14 cellular contexts compared by ENCODE assay signal in the genomic region with DNA sequence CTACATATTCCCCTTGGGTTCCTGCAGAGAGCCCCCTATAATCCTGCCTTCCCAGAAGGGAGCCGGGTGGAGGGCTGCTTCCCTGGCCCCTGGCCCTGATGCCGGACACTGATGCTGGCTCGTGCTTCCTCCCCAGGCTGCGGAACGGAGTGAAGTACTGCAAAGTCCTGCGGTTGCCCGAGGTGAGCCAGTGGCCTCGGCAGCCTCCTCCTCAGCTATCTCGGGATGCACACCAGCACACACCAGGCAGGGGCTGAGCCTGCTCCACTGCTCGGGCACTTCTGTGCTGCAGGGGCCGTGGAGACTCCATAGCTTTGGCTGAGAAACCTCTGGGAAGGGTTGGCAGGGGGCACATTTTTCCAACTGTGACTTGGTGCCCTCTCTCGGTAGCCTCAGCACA.
"Had no signal": no experiment of that assay in that cellular context is flagged by ENCODE, and none has a peak within 500 bp of the region (broad histone marks: within the 10 kb centered on the region; RNA-seq: fewer than 3 reads in every experiment).

No MANE protein-coding gene starts in this region.

- ATAC-seq: left ventricle myocardium superior, SK-N-SH treated with all-trans-retinoic acid at 6 μM for 48 hours had no signal

- DNase-seq: activated CD4-positive, alpha-beta T cell treated with anti-CD3 and anti-CD28 coated beads, Interleukin-2, amount 50 U/mL, for 4 hours; activated effector memory CD4-positive, alpha-beta T cell treated with anti-CD3 and anti-CD28 coated beads, Interleukin-2, amount 50 U/mL, for 16 hours; caudate nucleus; cortex of kidney; effector CD8-positive, alpha-beta T cell; kidney; left ventricle myocardium superior; mesendoderm; stimulated activated CD4-positive, alpha-beta T cell treated with anti-CD3 and anti-CD28 coated beads, Interleukin-4, amount 100 ng/mL, for 1 hour; stimulated activated CD8-positive, alpha-beta memory T cell treated with anti-CD3 and anti-CD28 coated beads, Interleukin-4, amount 100 ng/mL, for 48 hours; stomach had no signal

- H3K9me3 ChIP-seq: stomach, thoracic aorta had no signal

- H3K4me3 Mint-ChIP-seq: T-helper 1 cell treated with Interleukin-12 subunit alpha and Interleukin-12 subunit beta and Interleukin-4 antibody, amounts not matched to agents 30 μg/mL and 1 μg/mL, for 36 hours had no signal

- H3K9me3 Mint-ChIP-seq: T-helper 1 cell treated with Interleukin-12 subunit alpha and Interleukin-12 subunit beta and Interleukin-4 antibody, amounts not matched to agents 30 μg/mL and 1 μg/mL, for 36 hours had no signal
